ENCODE assay signal across 26 cellular contexts in genomic region chr10:114408968-114409444, GRCh38. TPM values are rescaled to one million over a fixed set of nuclear protein-coding genes. Genes with fewer than 3 reads are reported as not detected.
DNase-seq lines count a peak whose midpoint lies in the region; ATAC-seq and TF ChIP-seq lines count a peak whose summit lies in the region.
"Had no signal": no experiment of that assay in that cellular context is flagged by ENCODE, and none has a peak within 500 bp of the region (broad histone marks: within the 10 kb centered on the region; RNA-seq: fewer than 3 reads in every experiment).

No MANE protein-coding gene starts in this region.

- no peak for TF ChIP-seq CTCF in chondrocyte (IDR thresholded peaks at IDR 0.05)

- DNase-seq in ACHN: peak; percentile 31
- DNase-seq in LHCN-M2 (ENCODE audit: low read depth): peak; percentile 15
- DNase-seq in T-helper 17 cell: no peak
- DNase-seq in kidney tubule cell (ENCODE audit: low spot score): peak; percentile 65
- no peak for DNase-seq in NCI-H774 (lab: John Stamatoyannopoulos, UW)
- no peak for DNase-seq in chondrocyte (ENCODE audit: low spot score)
- no peak for DNase-seq in activated CD8-positive, alpha-beta memory T cell treated with anti-CD3 and anti-CD28 coated beads, Interleukin-2, amount 10 ng/mL, durations not matched to agents 7 days and 5 days
- DNase-seq: activated CD4-positive, alpha-beta memory T cell treated with anti-CD3 and anti-CD28 coated beads, Interleukin-2, amount 10 ng/mL, durations not matched to agents 7 days and 5 days; activated CD4-positive, CD25-positive, alpha-beta regulatory T cell treated with anti-CD3 and anti-CD28 coated beads, Interleukin-2, amount 50 U/mL, for 72 hours; activated effector memory CD4-positive, alpha-beta T cell treated with Interleukin-2 at 50 U/mL for 16 hours; activated naive CD8-positive, alpha-beta T cell treated with anti-CD3 and anti-CD28 coated beads for 36 hours; BE2C; cerebellar nuclear complex; COR-L47; DND-41; head of caudate nucleus; MG63; NCI-H1436 treated with DMSO at 0.1 percent for 48 hours; NCI-H524 treated with DMSO at 0.1 percent for 48 hours; psoas muscle; upper lobe of right lung had no signal

- H3K27ac Mint-ChIP-seq in T-helper 17 cell (no peak overlapping the region), chondrocyte (ENCODE audit: unreplicated experiment) (no peak overlapping the region)
- no peak overlapping the region for H3K27ac Mint-ChIP-seq in activated CD8-positive, alpha-beta memory T cell treated with anti-CD3 and anti-CD28 coated beads, Interleukin-2, amount 10 ng/mL, durations not matched to agents 7 days and 5 days
- H3K27ac Mint-ChIP-seq: activated CD4-positive, alpha-beta memory T cell treated with anti-CD3 and anti-CD28 coated beads, Interleukin-2, amount 10 ng/mL, durations not matched to agents 7 days and 5 days; activated naive CD8-positive, alpha-beta T cell treated with anti-CD3 and anti-CD28 coated beads for 36 hours had no signal

- in situ Hi-C loops in ACHN (cut with HindIII; ENCODE audit: low pct_ligation_motif_present, low pct_unique_long_range_greater_than_20kb, low sequenced_read_pairs): no loop called here

- H3K9me3 Mint-ChIP-seq in chondrocyte (ENCODE audit: low read depth): peaks cover 4% of the 10 kb centered on the region
- H3K9me3 Mint-ChIP-seq in activated CD8-positive, alpha-beta memory T cell treated with anti-CD3 and anti-CD28 coated beads, Interleukin-2, amount 10 ng/mL, durations not matched to agents 7 days and 5 days (ENCODE audit: low read depth): no peaks in the 10 kb centered on the region
- H3K9me3 Mint-ChIP-seq: activated CD4-positive, alpha-beta memory T cell treated with anti-CD3 and anti-CD28 coated beads, Interleukin-2, amount 10 ng/mL, durations not matched to agents 7 days and 5 days had no signal

- H3K9me3 ChIP-seq in T-helper 17 cell (ENCODE audit: control insufficient read depth, low read length, poor library complexity, severe bottlenecking): no peaks in the 10 kb centered on the region
- H3K9me3 ChIP-seq: BE2C, HAP-1, MG63, neutrophil, psoas muscle, upper lobe of right lung had no signal

- H3K4me3 Mint-ChIP-seq in T-helper 17 cell (peak overlapping the region; percentile 36), chondrocyte (ENCODE audit: unreplicated experiment) (no peak overlapping the region)
- no peak overlapping the region for H3K4me3 Mint-ChIP-seq in activated CD8-positive, alpha-beta memory T cell treated with anti-CD3 and anti-CD28 coated beads, Interleukin-2, amount 10 ng/mL, durations not matched to agents 7 days and 5 days
- H3K4me3 Mint-ChIP-seq: activated CD4-positive, alpha-beta memory T cell treated with anti-CD3 and anti-CD28 coated beads, Interleukin-2, amount 10 ng/mL, durations not matched to agents 7 days and 5 days; activated naive CD8-positive, alpha-beta T cell treated with anti-CD3 and anti-CD28 coated beads for 36 hours had no signal

- CTCF ChIA-PET in activated CD8-positive, alpha-beta memory T cell treated with anti-CD3 and anti-CD28 coated beads, Interleukin-2, amount 10 ng/mL, durations not matched to agents 7 days and 5 days (lab: Charles Lee): no interaction called here

- peaks cover 6% of the 10 kb centered on the region for H3K4me1 Mint-ChIP-seq in T-helper 17 cell
- H3K4me1 Mint-ChIP-seq in chondrocyte (ENCODE audit: low read depth): peaks cover 23% of the 10 kb centered on the region
- peaks cover 4% of the 10 kb centered on the region for H3K4me1 Mint-ChIP-seq in activated CD8-positive, alpha-beta memory T cell treated with anti-CD3 and anti-CD28 coated beads, Interleukin-2, amount 10 ng/mL, durations not matched to agents 7 days and 5 days
- H3K4me1 Mint-ChIP-seq: activated naive CD8-positive, alpha-beta T cell treated with anti-CD3 and anti-CD28 coated beads for 36 hours had no signal

- H3K27me3 Mint-ChIP-seq in T-helper 17 cell: peaks cover 66% of the 10 kb centered on the region
- no peaks in the 10 kb centered on the region for H3K27me3 Mint-ChIP-seq in chondrocyte (ENCODE audit: low read depth)
- peaks cover 43% of the 10 kb centered on the region for H3K27me3 Mint-ChIP-seq in activated CD8-positive, alpha-beta memory T cell treated with anti-CD3 and anti-CD28 coated beads, Interleukin-2, amount 10 ng/mL, durations not matched to agents 7 days and 5 days

- H3K36me3 Mint-ChIP-seq in T-helper 17 cell (ENCODE audit: low read depth): peaks cover 2% of the 10 kb centered on the region
- no peaks in the 10 kb centered on the region for H3K36me3 Mint-ChIP-seq in chondrocyte (ENCODE audit: low read depth)
- no peaks in the 10 kb centered on the region for H3K36me3 Mint-ChIP-seq in activated CD8-positive, alpha-beta memory T cell treated with anti-CD3 and anti-CD28 coated beads, Interleukin-2, amount 10 ng/mL, durations not matched to agents 7 days and 5 days
- H3K36me3 Mint-ChIP-seq: activated naive CD8-positive, alpha-beta T cell treated with anti-CD3 and anti-CD28 coated beads for 36 hours had no signal

- no peak for ATAC-seq in T-helper 17 cell
- no peak for ATAC-seq in activated CD8-positive, alpha-beta memory T cell treated with anti-CD3 and anti-CD28 coated beads, Interleukin-2, amount 10 ng/mL, durations not matched to agents 7 days and 5 days
- no peak for ATAC-seq in HG03095 (IDR thresholded peaks at IDR 0.05; ENCODE audit: unreplicated experiment)
- ATAC-seq: HepG2, psoas muscle, Right ventricle myocardium inferior, upper lobe of right lung had no signal

RNA-seq across cellular contexts. Expression of gene AFAP1L2, which starts 4.7 kb away (rescaled TPM):
- total RNA-seq in LHCN-M2 (2014; rRNA removed) (under 0.01 TPM in 1 of 2 replicates, not detected in the other), T-helper 17 cell (1 to 10 TPM; 1.8 to 3.0 TPM), chondrocyte (1.6 to 2.9 TPM (median 1.8 TPM) in 3 replicates)
- polyA plus RNA-seq in LHCN-M2 (2012): 0.09 TPM
- 10 to 100 TPM in 1 of 2 experiments, 1 to 10 TPM in 1; 4.0 to 67.4 TPM for total RNA-seq in activated CD8-positive, alpha-beta memory T cell treated with anti-CD3 and anti-CD28 coated beads, Interleukin-2, amount 10 ng/mL, durations not matched to agents 7 days and 5 days
- total RNA-seq: HepG2 had no signal
- polyA plus RNA-seq: HepG2 had no signal

Comparison
In these comparisons a context has a peak if more than half of its experiments do, and no peak if none do; other contexts are left out.
1. DNase-seq: peak in ACHN (single experiment), LHCN-M2 (single experiment) and kidney tubule cell (single experiment); none in T-helper 17 cell (0 of 3), NCI-H774 (single experiment), chondrocyte (single experiment) and activated CD8-positive, alpha-beta memory T cell treated with anti-CD3 and anti-CD28 coated beads, Interleukin-2, amount 10 ng/mL, durations not matched to agents 7 days and 5 days (single experiment).